15 cellular contexts compared by ENCODE assay signal in genomic region chr14:61110683-61111082, GRCh38.
DNase-seq lines count a peak whose midpoint lies in the region; FAIRE-seq and TF ChIP-seq lines count a peak whose summit lies in the region.
"Had no signal": no experiment of that assay in that cellular context is flagged by ENCODE, and none has a peak within 500 bp of the region (broad histone marks: within the 10 kb centered on the region; RNA-seq: fewer than 3 reads in every experiment).

No MANE protein-coding gene starts in this region.

- H3K4me3 ChIP-seq in Karpas-422 (ENCODE audit: low read length) (no peak overlapping the region), H1 (ENCODE audit: extremely low read depth in 1 of 4, insufficient read depth in 2 of 4, low read depth in 3 of 4, low read length in 4 of 4) (no peak overlapping the region), neural progenitor cell (no peak overlapping the region), tibial artery (peak overlapping the region in 1 of 2 donors; percentile 30), HAP-1 (no peak overlapping the region)
- H3K4me3 ChIP-seq: GM23248 had no signal

- H2BK12ac ChIP-seq in H1 (ENCODE audit: low read depth, low read length): 0 out of 2 replicates have a peak overlapping the region, but pooled peaks have one; percentile 4

- peaks cover 25% of the 10 kb centered on the region for H3K9me3 Mint-ChIP-seq in neural progenitor cell

- H3K14ac ChIP-seq in H1 (ENCODE audit: insufficient read length): no peak overlapping the region

- no peaks in the 10 kb centered on the region for H3K79me1 ChIP-seq in H1 (ENCODE audit: low read depth, low read length)

- in situ Hi-C loops in HAP-1 (cut with MboI; ENCODE audit: low sequenced_read_pairs): no loop called here

- no peak overlapping the region for H2AFZ ChIP-seq in Karpas-422 (ENCODE audit: low read length)
- no peak overlapping the region for H2AFZ ChIP-seq in H1 (ENCODE audit: low read length)
- H2AFZ ChIP-seq in neural progenitor cell (replicated peaks): no peak overlapping the region
- H2AFZ ChIP-seq: GM23248 had no signal

- 0 out of 2 replicates have a peak overlapping the region, but pooled peaks have one; percentile 37 for H2BK5ac ChIP-seq in H1 (ENCODE audit: low read depth, low read length)

- H3K4me1 ChIP-seq in Karpas-422 (ENCODE audit: low read length) (peaks cover 61% of the 10 kb centered on the region), H1 (replicated peaks in 1 of 4; ENCODE audit: control insufficient read depth in 3 of 4, insufficient read depth in 4 of 4, low read length in 3 of 4) (peaks cover 2 to 5% (median 4%) of the 10 kb centered on the region in 4 experiments; a peak in 4 of 7 replicates), neural progenitor cell (peaks cover 17% of the 10 kb centered on the region), tibial artery (peaks cover 0 to 18% (median 10%) of the 10 kb centered on the region in 4 donors), HAP-1 (no peaks in the 10 kb centered on the region)
- H3K4me1 ChIP-seq: BE2C had no signal

- H3K4me2 ChIP-seq in Karpas-422 (ENCODE audit: low read depth, low read length, poor library complexity, severe bottlenecking) (no peak overlapping the region), H1 (ENCODE audit: insufficient read depth in 1 of 2, low read depth in 2 of 2, low read length in 2 of 2) (no peak overlapping the region), neural progenitor cell (peak overlapping the region; percentile 10)

- H3K36me3 ChIP-seq in Karpas-422 (ENCODE audit: insufficient read depth, low read length) (peaks cover 18% of the 10 kb centered on the region), H1 (ENCODE audit: control insufficient read depth in 2 of 4, insufficient read depth in 4 of 4, low read length in 3 of 4) (peaks cover 0 to 3% (median 1%) of the 10 kb centered on the region in 4 experiments; a peak in 1 of 8 replicates), neural progenitor cell (no peaks in the 10 kb centered on the region), tibial artery (no peaks in the 10 kb centered on the region), HAP-1 (replicated peaks) (no peaks in the 10 kb centered on the region)
- H3K36me3 ChIP-seq: BE2C had no signal

- TF ChIP-seq CTCF in H1 (IDR thresholded peaks at IDR 0.05; ENCODE audit: control extremely low read depth in 1 of 3, insufficient read depth in 1 of 3, low read depth in 1 of 3, low read length in 3 of 3) (no peak), neural progenitor cell (IDR thresholded peaks at IDR 0.05) (no peak), tibial artery (IDR thresholded peaks at IDR 0.05) (no peak)

- H3K23me2 ChIP-seq in H1 (ENCODE audit: low read depth, low read length): no peaks in the 10 kb centered on the region

- no peak overlapping the region for H3K23ac ChIP-seq in H1 (ENCODE audit: insufficient read length)

- POLR2A ChIA-PET in H1 (lab: Charles Lee; ENCODE audit: partially characterized antibody): no interaction called here

- WGBS in H1 (ENCODE audit: extremely low coverage in 1 of 2, insufficient coverage in 1 of 2, insufficient read length in 1 of 2, insufficient replicate concordance in 2 of 2, low coverage in 1 of 2, low lambda C conversion rate in 2 of 2, missing lambda C conversion rate in 1 of 2), 2 experiments: 85% methylated on average over 4 of the region's 4 CpGs; no CpG with 5 or more reads in 1 of the 2 experiments

- H3K4me3 Mint-ChIP-seq in neural progenitor cell: no peak overlapping the region
- H3K4me3 Mint-ChIP-seq: CD4-positive, alpha-beta memory T cell had no signal

- no peak overlapping the region for H2BK15ac ChIP-seq in H1 (ENCODE audit: low read length)

- H3K27me3 Mint-ChIP-seq in neural progenitor cell (ENCODE audit: insufficient read depth, low read depth): peaks cover 7% of the 10 kb centered on the region

- no peaks in the 10 kb centered on the region for H3K79me2 ChIP-seq in Karpas-422 (ENCODE audit: low read length)
- no peaks in the 10 kb centered on the region for H3K79me2 ChIP-seq in H1 (ENCODE audit: control insufficient read depth in 1 of 2, insufficient read depth in 2 of 2, low read length in 2 of 2)
- no peaks in the 10 kb centered on the region for H3K79me2 ChIP-seq in neural progenitor cell (ENCODE audit: low read depth)

- no peak for TF ChIP-seq EP300 in H1 (IDR thresholded peaks at IDR 0.05; ENCODE audit: borderline replicate concordance in 1 of 2, low read depth in 2 of 2, low read length in 2 of 2)

- CTCF ChIA-PET in H1 (lab: Charles Lee; ENCODE audit: partially characterized antibody): interaction anchor here (1.2 to 2.0 kb wide), 3 partner anchors 11 to 78 kb away, joined by 3 to 7 read pairs (median 3); no protein-coding TSS in a partner anchor

- peaks cover 9% of the 10 kb centered on the region for H3F3A ChIP-seq in neural progenitor cell (ENCODE audit: low read depth)

- H3K4me1 Mint-ChIP-seq in neural progenitor cell: peaks cover 36% of the 10 kb centered on the region

- no peak overlapping the region for H3K18ac ChIP-seq in H1 (ENCODE audit: extremely low read depth, low read length)

- H3K27me3 ChIP-seq in Karpas-422 (ENCODE audit: low read length): no peaks in the 10 kb centered on the region
- H3K27me3 ChIP-seq in H1 (replicated peaks in 1 of 4; ENCODE audit: control insufficient read depth in 3 of 4, extremely low read depth in 1 of 4, insufficient read depth in 3 of 4, low read length in 3 of 4): no peaks in the 10 kb centered on the region; a peak in 1 of 7 replicates
- H3K27me3 ChIP-seq in neural progenitor cell: no peaks in the 10 kb centered on the region
- H3K27me3 ChIP-seq in tibial artery: no peaks in the 10 kb centered on the region
- no peaks in the 10 kb centered on the region for H3K27me3 ChIP-seq in HAP-1 (ENCODE audit: low read depth)
- H3K27me3 ChIP-seq: BE2C had no signal

- H2BK20ac ChIP-seq in H1 (ENCODE audit: low read length): no peak overlapping the region

- H3K27ac Mint-ChIP-seq in neural progenitor cell: peak overlapping the region; percentile 54
- H3K27ac Mint-ChIP-seq: CD4-positive, alpha-beta memory T cell had no signal

- no peak overlapping the region for H2AK5ac ChIP-seq in H1 (ENCODE audit: low read depth, low read length)

- intact Hi-C loops in tibial artery (cut with DNase I; ENCODE audit: low total_unique reads): no loop called here

- no peak for TF ChIP-seq RAD21 in H1 (IDR thresholded peaks at IDR 0.05 in 1 of 2, conservative IDR thresholded peaks at IDR 0.05 in 1 of 2; ENCODE audit: low read depth in 2 of 2, low read length in 2 of 2)

- H3K9me2 ChIP-seq in Karpas-422 (replicated peaks; ENCODE audit: insufficient read depth, low read length): no peaks in the 10 kb centered on the region

- no peak for DNase-seq in Karpas-422
- DNase-seq in H1 (ENCODE audit: low read depth in 1 of 2, low spot score in 2 of 2): no peak
- no peak for DNase-seq in neural progenitor cell (ENCODE audit: low spot score)
- DNase-seq in tibial artery: no peak
- no peak for DNase-seq in LoVo (ENCODE audit: low spot score)
- DNase-seq in activated CD8-positive, alpha-beta memory T cell treated with anti-CD3 and anti-CD28 coated beads, Interleukin-2, amount 50 U/mL, for 4 hours: no peak
- no peak for DNase-seq in HAP-1 (ENCODE audit: low spot score in 2 of 2)
- DNase-seq: BE2C; CD4-positive, alpha-beta memory T cell; GM23248; NCI-H1105 treated with DMSO at 0.1 percent for 48 hours; NCI-H1930; NCI-H2171 treated with DMSO at 0.1 percent for 48 hours; NCI-H510A had no signal

- no peak for TF ChIP-seq POLR2A in H1 (IDR thresholded peaks at IDR 0.05; ENCODE audit: control extremely low read depth in 1 of 2, low read depth in 2 of 2, low read length in 2 of 2)

- H3K36me3 Mint-ChIP-seq in neural progenitor cell: peaks cover 4% of the 10 kb centered on the region

- peak overlapping the region; percentile 89 for H3K27ac ChIP-seq in Karpas-422 (ENCODE audit: low read length)
- H3K27ac ChIP-seq in H1 (ENCODE audit: low read depth, low read length): no peak overlapping the region
- no peak overlapping the region for H3K27ac ChIP-seq in neural progenitor cell
- peak overlapping the region; percentile 34 to 71 for H3K27ac ChIP-seq in tibial artery
- H3K27ac ChIP-seq: GM23248 had no signal

- no peak overlapping the region for H3K56ac ChIP-seq in H1 (replicated peaks; ENCODE audit: insufficient read length, low read depth, low read length)

- H2BK120ac ChIP-seq in H1 (replicated peaks; ENCODE audit: low read depth, low read length): no peak overlapping the region

- H4K8ac ChIP-seq in H1 (ENCODE audit: extremely low read depth, insufficient read depth, low read length): no peak overlapping the region

- H4K20me1 ChIP-seq in Karpas-422 (ENCODE audit: insufficient read depth, low read depth, low read length) (no peaks in the 10 kb centered on the region), H1 (replicated peaks in 1 of 2; ENCODE audit: control insufficient read depth in 1 of 2, insufficient read depth in 2 of 2, low read length in 2 of 2) (no peaks in the 10 kb centered on the region), neural progenitor cell (ENCODE audit: low read depth) (no peaks in the 10 kb centered on the region)

- no peak overlapping the region for H3K4ac ChIP-seq in H1 (replicated peaks; ENCODE audit: insufficient read length, low read depth, low read length)

- peaks cover 12% of the 10 kb centered on the region for H3K9me3 ChIP-seq in Karpas-422 (ENCODE audit: low read length)
- peaks cover 12 to 15% of the 10 kb centered on the region in 2 experiments; a peak in 2 of 4 replicates for H3K9me3 ChIP-seq in H1 (ENCODE audit: insufficient read depth in 2 of 2, low read depth in 1 of 2, low read length in 1 of 2)
- H3K9me3 ChIP-seq in neural progenitor cell (ENCODE audit: low read depth): no peaks in the 10 kb centered on the region
- H3K9me3 ChIP-seq in tibial artery: no peaks in the 10 kb centered on the region
- H3K9me3 ChIP-seq in HAP-1: 0 out of 2 replicates have a peak, but pooled peaks cover 2% of the 10 kb centered on the region
- H3K9me3 ChIP-seq: BE2C had no signal

- no peak overlapping the region for H4K5ac ChIP-seq in H1 (ENCODE audit: insufficient read length, low read depth, low read length)

- H3K9ac ChIP-seq in Karpas-422 (ENCODE audit: low read length) (no peak overlapping the region), H1 (replicated peaks in 1 of 4; ENCODE audit: extremely low read depth in 1 of 4, low read depth in 3 of 4, low read length in 3 of 4) (no peak overlapping the region), neural progenitor cell (no peak overlapping the region)
- H3K9ac ChIP-seq: GM23248 had no signal

- no peak for FAIRE-seq in H1 (lab: Jason Lieb, UNC)
- FAIRE-seq: HepG2 had no signal

- no peak overlapping the region for H4K91ac ChIP-seq in H1 (replicated peaks; ENCODE audit: insufficient read length, low read length)

TF ChIP-seq in H1, 55 proteins besides CTCF, POLR2A, EP300 and RAD21 (continues in another document):
- TF ChIP-seq FOSL1 (IDR thresholded peaks at IDR 0.05; ENCODE audit: insufficient read depth, low read depth, low read length): no peak
- no peak for TF ChIP-seq CTBP2 (IDR thresholded peaks at IDR 0.05; ENCODE audit: borderline replicate concordance, insufficient read depth, insufficient read length, low read length)
- TF ChIP-seq EZH2 (IDR thresholded peaks at IDR 0.05; ENCODE audit: low read depth, low read length, severe bottlenecking): no peak
- no peak for TF ChIP-seq CEBPB (IDR thresholded peaks at IDR 0.05; ENCODE audit: low read depth, low read length)

Comparison
In these comparisons a context has a peak if more than half of its experiments do, and no peak if none do; other contexts are left out.
1. H3K27ac ChIP-seq: peak in Karpas-422 (single experiment) and tibial artery (2 of 2); none in H1 (single experiment) and neural progenitor cell (single experiment).